In the genomic region with DNA sequence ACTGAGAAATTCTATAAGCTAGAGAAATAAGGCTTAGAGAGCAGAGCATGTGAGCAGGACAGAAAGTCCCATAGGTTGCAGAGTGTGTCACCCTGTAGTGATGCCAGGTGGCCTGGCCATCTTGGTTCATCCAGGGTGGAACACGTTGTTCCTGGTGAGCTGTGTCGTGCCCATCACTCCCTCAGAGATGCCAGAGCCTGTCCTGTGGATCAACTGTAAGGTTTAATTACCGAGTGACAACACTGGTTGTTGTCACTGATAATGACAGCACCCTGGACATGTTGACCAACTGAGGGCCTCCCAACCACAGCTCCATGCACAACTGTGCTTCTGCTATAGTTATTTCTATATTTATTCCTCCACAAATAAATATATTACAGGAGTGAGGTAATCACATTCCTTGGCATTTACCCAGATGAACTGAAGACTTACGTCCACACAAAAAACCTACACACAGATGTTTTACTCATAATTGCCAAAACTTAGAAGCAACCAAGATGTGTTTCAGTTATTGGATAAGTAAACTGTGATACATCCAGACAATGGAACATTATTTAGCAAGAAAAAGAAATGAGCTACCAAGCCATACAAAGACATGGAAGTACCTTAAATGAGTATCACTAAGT, we compare ENCODE assay signal across 14 cellular contexts. TPM values are rescaled to one million over a fixed set of nuclear protein-coding genes. Genes with fewer than 3 reads are reported as not detected.
DNase-seq lines count a peak whose midpoint lies in the region; ATAC-seq and TF ChIP-seq lines count a peak whose summit lies in the region.
"Had no signal": no experiment of that assay in that cellular context is flagged by ENCODE, and none has a peak within 500 bp of the region (broad histone marks: within the 10 kb centered on the region; RNA-seq: fewer than 3 reads in every experiment).

No MANE protein-coding gene starts in this region.

- H3K4me1 ChIP-seq in skeletal muscle tissue (ENCODE audit: control insufficient read depth in 3 of 3, insufficient read depth in 3 of 3, low read length in 3 of 3): peaks cover 46 to 62% (median 51%) of the 10 kb centered on the region in 3 donors

- peak overlapping the region; percentile 92 to 96 for H3K27ac ChIP-seq in coronary artery
- H3K27ac ChIP-seq in skeletal muscle tissue (ENCODE audit: low read depth, low read length): peak overlapping the region; percentile 4

- TF ChIP-seq CTCF in coronary artery (IDR thresholded peaks at IDR 0.05) (no peak), lower leg skin (IDR thresholded peaks at IDR 0.05) (no peak)

- no peaks in the 10 kb centered on the region for H3K27me3 ChIP-seq in skeletal muscle tissue (ENCODE audit: control insufficient read depth in 3 of 3, insufficient read depth in 3 of 3, low read length in 3 of 3)
- H3K27me3 ChIP-seq: MG63 had no signal

- H3K9me3 ChIP-seq in skeletal muscle tissue (ENCODE audit: control insufficient read depth in 3 of 3, low read length in 3 of 3): no peaks in the 10 kb centered on the region
- H3K9me3 ChIP-seq: MG63 had no signal

- intact Hi-C loops in left ventricle myocardium superior (cut with micrococcal nuclease) (loop anchor here (10.0 kb wide), 1 partner anchor 57 kb away; no protein-coding TSS in a partner anchor), lower leg skin (cut with DNase I; ENCODE audit: low total_unique reads) (no loop called here)

- 69 to 79% methylated on average over 4 of the region's 4 CpGs for WGBS in lower leg skin, 2 donors

- H3K36me3 ChIP-seq in skeletal muscle tissue (ENCODE audit: control insufficient read depth in 3 of 3, insufficient read depth in 3 of 3, low read length in 3 of 3): peaks cover 0 to 2% (median 0%) of the 10 kb centered on the region in 3 donors

- DNase-seq in M059J (ENCODE audit: low read depth): peak; percentile 44
- DNase-seq in coronary artery (ENCODE audit: low spot score): peak; percentile 55
- peak; percentile 66 for DNase-seq in left ventricle myocardium superior
- no peak for DNase-seq in NCI-H345 treated with DMSO at 0.1 percent for 48 hours (lab: John Stamatoyannopoulos, UW; ENCODE audit: unreplicated experiment)
- no peak for DNase-seq in lower leg skin (ENCODE audit: low spot score in 2 of 2)
- DNase-seq: activated CD4-positive, alpha-beta T cell treated with anti-CD3 and anti-CD28 coated beads, Interleukin-2, amount 50 U/mL, for 48 hours; activated T-cell treated with anti-CD3 and anti-CD28 coated beads, Interleukin-2, amount 50 U/mL, for 72 hours; MG63; occipital lobe; PC-3 had no signal

- ATAC-seq in left ventricle myocardium superior (peak; percentile 71), GM19463 (IDR thresholded peaks at IDR 0.05; ENCODE audit: unreplicated experiment) (no peak), HG03378 (IDR thresholded peaks at IDR 0.05; ENCODE audit: unreplicated experiment) (no peak)
- ATAC-seq: activated T-cell treated with anti-CD3 and anti-CD28 coated beads, Interleukin-2, amount 50 U/mL, for 72 hours; PC-3; SK-N-SH treated with all-trans-retinoic acid at 6 μM for 48 hours had no signal

- H3K4me3 ChIP-seq in coronary artery (peak overlapping the region; percentile 30), skeletal muscle tissue (ENCODE audit: low read length in 3 of 3) (no peak overlapping the region), lower leg skin (ENCODE audit: low read depth, poor library complexity, severe bottlenecking) (no peak overlapping the region)
- H3K4me3 ChIP-seq: MG63 had no signal

- TF ChIP-seq POLR2A in lower leg skin (IDR thresholded peaks at IDR 0.05): no peak

- H3K9ac ChIP-seq in skeletal muscle tissue (ENCODE audit: low read depth in 1 of 3, low read length in 3 of 3): no peak overlapping the region

RNA-seq across cellular contexts. Expression of a gene that starts 6.2 kb away (rescaled TPM):
- 56.8 and 83.4 TPM in 2 replicates for total RNA-seq in M059J (2014; rRNA removed; shearing (Covaris generic))
- total RNA-seq in left ventricle myocardium superior: 49.8 TPM
- total RNA-seq in skeletal muscle tissue: 32.9 TPM
- total RNA-seq in lower leg skin: 10 to 100 TPM; 71.1 to 80.1 (median 73.3) TPM

Comparison
In these comparisons a context has a peak if more than half of its experiments do, and no peak if none do; other contexts are left out.
1. DNase-seq: peak in M059J (single experiment), coronary artery (single experiment) and left ventricle myocardium superior (single experiment); none in NCI-H345 treated with DMSO at 0.1 percent for 48 hours (single experiment) and lower leg skin (0 of 2).